Comparison of ENCODE assay signal across 10 cellular contexts in the genomic region with DNA sequence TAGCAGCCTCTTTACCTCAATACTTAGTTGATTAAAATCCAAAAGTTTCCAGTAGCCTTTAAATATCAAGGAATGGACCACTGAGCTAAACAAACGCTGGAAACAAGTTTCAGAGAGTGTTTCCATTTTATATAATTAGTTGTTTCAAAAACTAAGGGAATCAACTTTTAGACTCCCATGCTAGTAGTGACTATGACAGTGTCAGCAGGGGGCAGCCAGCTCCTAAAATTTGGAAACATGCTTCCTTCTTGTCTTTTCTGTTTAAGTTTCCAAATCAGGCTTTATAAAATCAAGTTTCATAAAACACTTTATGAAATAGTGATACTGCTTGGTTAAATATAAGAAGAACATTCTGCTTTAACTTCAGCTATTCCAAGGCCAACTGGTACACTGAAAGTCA.
DNase-seq lines count a peak whose midpoint lies in the region; TF ChIP-seq lines count a peak whose summit lies in the region.
"Had no signal": no experiment of that assay in that cellular context is flagged by ENCODE, and none has a peak within 500 bp of the region (broad histone marks: within the 10 kb centered on the region; RNA-seq: fewer than 3 reads in every experiment).

No MANE protein-coding gene starts in this region.

- H3K4me1 ChIP-seq in tibial nerve, result no peaks in the 10 kb centered on the region
- H3K4me1 ChIP-seq: parathyroid adenoma had no signal

- TF ChIP-seq POLR2A in tibial nerve (IDR thresholded peaks at IDR 0.05), result no peak

- no peaks in the 10 kb centered on the region for H3K4me1 Mint-ChIP-seq in activated T-helper 2 cell treated with anti-CD3 and anti-CD28 coated beads, Interferon-gamma antibody, Interleukin-2, Interleukin-4, amounts not matched to agents 10 μg/mL and 5 μg/mL and 100 μg/mL, durations not matched to agents 14 hours and 24 hours and 36 hours (ENCODE audit: low read depth)

- intact Hi-C loops in activated T-helper 2 cell treated with anti-CD3 and anti-CD28 coated beads, Interferon-gamma antibody, Interleukin-2, Interleukin-4, amounts not matched to agents 10 μg/mL and 5 μg/mL and 100 μg/mL, durations not matched to agents 14 hours and 24 hours and 36 hours (cut with micrococcal nuclease), result no loop called here

- H3K4me3 Mint-ChIP-seq in activated T-helper 2 cell treated with anti-CD3 and anti-CD28 coated beads, Interferon-gamma antibody, Interleukin-2, Interleukin-4, amounts not matched to agents 10 μg/mL and 5 μg/mL and 100 μg/mL, durations not matched to agents 14 hours and 24 hours and 36 hours (ENCODE audit: low read depth), result no peak overlapping the region

- no peaks in the 10 kb centered on the region for H3K27me3 Mint-ChIP-seq in activated T-helper 2 cell treated with anti-CD3 and anti-CD28 coated beads, Interferon-gamma antibody, Interleukin-2, Interleukin-4, amounts not matched to agents 10 μg/mL and 5 μg/mL and 100 μg/mL, durations not matched to agents 14 hours and 24 hours and 36 hours (ENCODE audit: low read depth)

- H3K4me3 ChIP-seq in choroid plexus epithelial cell (ENCODE audit: low read depth, low read length) (no peak overlapping the region), tibial nerve (no peak overlapping the region)
- H3K4me3 ChIP-seq: coronary artery had no signal

- WGBS in tibial nerve, 2 donors, result 41 to 56% methylated on average over 1 of the region's 1 CpG

- H3K36me3 Mint-ChIP-seq in activated T-helper 2 cell treated with anti-CD3 and anti-CD28 coated beads, Interferon-gamma antibody, Interleukin-2, Interleukin-4, amounts not matched to agents 10 μg/mL and 5 μg/mL and 100 μg/mL, durations not matched to agents 14 hours and 24 hours and 36 hours (ENCODE audit: low read depth), result no peaks in the 10 kb centered on the region

- no peaks in the 10 kb centered on the region for H3K27me3 ChIP-seq in tibial nerve

- no peaks in the 10 kb centered on the region for H3K9me3 ChIP-seq in tibial nerve

- TF ChIP-seq CTCF in choroid plexus epithelial cell (conservative IDR thresholded peaks at IDR 0.05; ENCODE audit: low read depth, low read length), result peak; percentile 45
- TF ChIP-seq CTCF in tibial nerve (IDR thresholded peaks at IDR 0.05), result no peak

- no peak overlapping the region for H3K27ac ChIP-seq in tibial nerve
- H3K27ac ChIP-seq: coronary artery, parathyroid adenoma had no signal

- no peaks in the 10 kb centered on the region for H3K36me3 ChIP-seq in tibial nerve

- no peak overlapping the region for H3K27ac Mint-ChIP-seq in activated T-helper 2 cell treated with anti-CD3 and anti-CD28 coated beads, Interferon-gamma antibody, Interleukin-2, Interleukin-4, amounts not matched to agents 10 μg/mL and 5 μg/mL and 100 μg/mL, durations not matched to agents 14 hours and 24 hours and 36 hours

- peaks cover 7% of the 10 kb centered on the region for H3K9me3 Mint-ChIP-seq in activated T-helper 2 cell treated with anti-CD3 and anti-CD28 coated beads, Interferon-gamma antibody, Interleukin-2, Interleukin-4, amounts not matched to agents 10 μg/mL and 5 μg/mL and 100 μg/mL, durations not matched to agents 14 hours and 24 hours and 36 hours

- DNase-seq in DMS 273 (lab: John Stamatoyannopoulos, UW; ENCODE audit: unreplicated experiment) (peak; percentile 5), DMS 273 treated with DMSO at 0.1 percent for 48 hours (lab: John Stamatoyannopoulos, UW) (no peak), NCI-H1694 treated with DMSO at 0.1 percent for 48 hours (lab: John Stamatoyannopoulos, UW) (peak; percentile 23), choroid plexus epithelial cell (ENCODE audit: low read depth) (peak; percentile 40), occipital lobe (lab: John Stamatoyannopoulos, UW) (peak; percentile 10), NCI-H524 treated with DMSO at 0.1 percent for 48 hours (lab: John Stamatoyannopoulos, UW) (no peak), tibial nerve (ENCODE audit: low spot score in 2 of 2) (no peak)
- DNase-seq in activated T-helper 2 cell treated with anti-CD3 and anti-CD28 coated beads, Interferon-gamma antibody, Interleukin-2, Interleukin-4, amounts not matched to agents 10 μg/mL and 5 μg/mL and 100 μg/mL, durations not matched to agents 14 hours and 24 hours and 36 hours (ENCODE audit: low spot score), result no peak

- TF ChIP-seq EP300 in tibial nerve (IDR thresholded peaks at IDR 0.05), result no peak

Comparison
In these comparisons a context has a peak if more than half of its experiments do, and no peak if none do; other contexts are left out.
1. DNase-seq: peak in DMS 273 (single experiment), NCI-H1694 treated with DMSO at 0.1 percent for 48 hours (single experiment), choroid plexus epithelial cell (single experiment) and occipital lobe (single experiment); none in DMS 273 treated with DMSO at 0.1 percent for 48 hours (single experiment), NCI-H524 treated with DMSO at 0.1 percent for 48 hours (single experiment), activated T-helper 2 cell treated with anti-CD3 and anti-CD28 coated beads, Interferon-gamma antibody, Interleukin-2, Interleukin-4, amounts not matched to agents 10 μg/mL and 5 μg/mL and 100 μg/mL, durations not matched to agents 14 hours and 24 hours and 36 hours (single experiment) and tibial nerve (0 of 2).